Comparison of ENCODE assay signal across 19 cellular contexts in genomic region chr15:76584868-76585572, GRCh38.
"Had no signal": no experiment of that assay in that cellular context is flagged by ENCODE, and none has a peak within 500 bp of the region (broad histone marks: within the 10 kb centered on the region; RNA-seq: fewer than 3 reads in every experiment).

No MANE protein-coding gene starts in this region.

- DNase-seq: cortex of kidney; effector memory CD8-positive, alpha-beta T cell; erythroblast; esophagus squamous epithelium; foreskin melanocyte; glutamatergic neuron; mesenchymal stem cell; mucosa of descending colon; naive B cell; pancreas; retina; sigmoid colon; stimulated activated CD4-positive, alpha-beta T cell treated with anti-CD3 and anti-CD28 coated beads, Interleukin-2, amount 100 ng/mL, for 24 hours; stimulated activated CD4-positive, alpha-beta T cell treated with anti-CD3 and anti-CD28 coated beads, Interleukin-4, amount 100 ng/mL, for 24 hours; stimulated activated naive CD4-positive, alpha-beta T cell treated with Interleukin-2 at 50 U/mL for 16 hours; substantia nigra; testis; tibial artery had no signal

- H3K27ac ChIP-seq: esophagus squamous epithelium, neutrophil, pancreas, sigmoid colon, testis had no signal

- H3K4me1 ChIP-seq: esophagus squamous epithelium, pancreas, sigmoid colon, testis had no signal

- H3K9me3 ChIP-seq: neutrophil, pancreas, testis had no signal

- H3K36me3 ChIP-seq: neutrophil, pancreas, sigmoid colon, tibial artery had no signal

- H3K4me3 ChIP-seq: esophagus squamous epithelium, mucosa of descending colon, pancreas, sigmoid colon, testis, tibial artery had no signal

- H3K27me3 ChIP-seq: esophagus squamous epithelium, neutrophil, pancreas, sigmoid colon, testis, tibial artery had no signal
